1 cellular context compared by ENCODE assay signal in genomic region chr1:77966291-77966690, GRCh38.
TF ChIP-seq lines count a peak whose summit lies in the region.

No MANE protein-coding gene starts in this region.

TF ChIP-seq in GM12878, 131 proteins besides CTCF, POLR2A, EP300 and RAD21 (continued from another document):
- TF ChIP-seq ELK1 (IDR thresholded peaks at IDR 0.05; ENCODE audit: low read depth, low read length) (no peak), CREB1 (IDR thresholded peaks at IDR 0.05; ENCODE audit: low read depth) (no peak), POLR2AphosphoS5 (IDR thresholded peaks at IDR 0.05; ENCODE audit: low read length) (0 out of 2 replicates have a peak, but pooled peaks have one; percentile 31), TARDBP (IDR thresholded peaks at IDR 0.05; ENCODE audit: borderline replicate concordance) (no peak), SMAD5 (IDR thresholded peaks at IDR 0.05; ENCODE audit: low read depth) (no peak)
